8 cellular contexts compared by ENCODE assay signal in the genomic region with DNA sequence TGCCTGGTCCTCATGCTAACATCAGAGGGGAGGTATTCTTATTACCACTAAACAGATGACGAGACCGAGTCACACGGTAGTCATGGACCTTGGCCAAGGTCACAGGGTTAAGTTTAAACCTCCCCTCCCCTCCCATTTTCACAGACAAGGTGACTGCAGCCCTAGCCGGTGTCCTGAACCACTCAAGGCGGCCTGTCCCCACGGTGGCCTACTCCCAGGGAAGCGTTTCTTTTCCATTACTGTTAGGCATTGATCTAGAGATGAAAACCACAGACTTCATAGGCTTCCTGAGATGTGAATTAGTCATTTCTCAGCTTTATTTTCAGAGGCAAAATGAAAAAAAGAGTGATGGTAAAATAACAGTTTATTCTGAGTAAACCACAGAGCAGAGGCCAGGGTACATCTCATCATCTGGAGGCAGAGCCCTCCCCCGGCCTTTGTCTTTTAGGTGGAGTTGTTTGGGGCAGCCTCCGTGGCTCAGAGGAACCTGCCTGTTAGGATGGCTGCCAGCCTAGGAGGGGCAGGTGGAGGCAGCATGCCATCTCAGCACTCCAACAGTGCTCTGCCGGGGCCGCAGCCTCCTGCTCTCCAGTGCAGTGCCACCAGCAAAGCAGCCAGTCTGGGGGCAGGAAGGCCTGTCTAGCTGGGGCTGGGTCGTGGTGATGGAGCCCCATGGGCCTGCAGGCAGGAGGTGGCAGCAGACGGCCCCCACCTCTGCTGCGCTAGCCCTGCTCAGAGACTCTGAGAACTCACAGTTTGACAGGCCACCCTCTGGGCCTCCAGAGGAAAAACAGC.
A peak's percentile ranks its signal among the peaks of the same experiment; 100 is the strongest.
DNase-seq lines count a peak whose midpoint lies in the region; ATAC-seq and TF ChIP-seq lines count a peak whose summit lies in the region.

No MANE protein-coding gene starts in this region.

- peak overlapping the region; percentile 76 for H3K4me2 ChIP-seq in skeletal muscle satellite cell (ENCODE audit: low read length)

- H3K9me3 ChIP-seq in CD8-positive, alpha-beta T cell (ENCODE audit: low read length): no peaks in the 10 kb centered on the region
- H3K9me3 ChIP-seq in skeletal muscle satellite cell (replicated peaks; ENCODE audit: low read length): no peaks in the 10 kb centered on the region

- peak overlapping the region; percentile 64 for H3K27ac ChIP-seq in CD8-positive, alpha-beta T cell (ENCODE audit: low read depth, low read length)

- intact Hi-C loops in CD8-positive, alpha-beta T cell (cut with DNase I, micrococcal nuclease): loop anchor here (1.0 to 10.0 kb wide), 10 partner anchors 8 to 1456 kb away; partner anchors contain the start of gene RALGDS (in 1 of the 2)
- intact Hi-C loops in posterior vena cava (cut with DNase I): no loop called here

- ATAC-seq in CD8-positive, alpha-beta T cell: peak; percentile 74
- ATAC-seq in GM21825 (IDR thresholded peaks at IDR 0.05; ENCODE audit: unreplicated experiment): peak; percentile 31

- no peaks in the 10 kb centered on the region for H3K9me3 Mint-ChIP-seq in CD8-positive, alpha-beta T cell

- peak overlapping the region; percentile 99 for H3K27ac Mint-ChIP-seq in CD8-positive, alpha-beta T cell

- CTCF ChIA-PET in CD8-positive, alpha-beta T cell (lab: Charles Lee): interaction anchor here (0.9 to 1.9 kb wide), 6 partner anchors 9 to 72 kb away, joined by 3 to 7 read pairs (median 4); no protein-coding TSS in a partner anchor

- peaks cover 5% of the 10 kb centered on the region for H3K36me3 Mint-ChIP-seq in CD8-positive, alpha-beta T cell

- POLR2A ChIA-PET in CD8-positive, alpha-beta T cell (lab: Charles Lee): interaction anchor here (0.6 to 3.1 kb wide), 11 partner anchors 9 to 655 kb away, joined by 3 to 24 read pairs (median 4); no protein-coding TSS in a partner anchor

- H3K4me1 Mint-ChIP-seq in CD8-positive, alpha-beta T cell (ENCODE audit: low read depth): peaks cover 83% of the 10 kb centered on the region

- no peaks in the 10 kb centered on the region for H3K27me3 ChIP-seq in CD8-positive, alpha-beta T cell (ENCODE audit: insufficient read depth, low read length)
- H3K27me3 ChIP-seq in skeletal muscle satellite cell (ENCODE audit: control insufficient read depth, insufficient read depth, low read length): no peaks in the 10 kb centered on the region

- peaks cover 73% of the 10 kb centered on the region for H3K4me1 ChIP-seq in CD8-positive, alpha-beta T cell (ENCODE audit: insufficient read depth, low read length)
- H3K4me1 ChIP-seq in skeletal muscle satellite cell (ENCODE audit: control insufficient read depth, insufficient read depth, low read length): peaks cover 28% of the 10 kb centered on the region

- DNase-seq in CD8-positive, alpha-beta T cell: peak; percentile 41 to 85 (median 72)
- DNase-seq in NCI-H2196 treated with DMSO at 0.1 percent for 48 hours (lab: John Stamatoyannopoulos, UW; ENCODE audit: unreplicated experiment): peak; percentile 14
- DNase-seq in activated T-cell treated with anti-CD3 and anti-CD28 coated beads, Interleukin-2, amount 50 U/mL, for 48 hours: peak; percentile 85 to 86
- DNase-seq in fibroblast of villous mesenchyme (ENCODE audit: low read depth): peak; percentile 61
- no peak for DNase-seq in posterior vena cava (ENCODE audit: low spot score)
- no peak for DNase-seq in NCI-H748 (lab: John Stamatoyannopoulos, UW; ENCODE audit: unreplicated experiment)

- peak overlapping the region; percentile 63 for H3K4me3 Mint-ChIP-seq in CD8-positive, alpha-beta T cell

- H3K4me3 ChIP-seq in CD8-positive, alpha-beta T cell (ENCODE audit: low read depth, low read length): peak overlapping the region; percentile 29
- H3K4me3 ChIP-seq in fibroblast of villous mesenchyme (ENCODE audit: low read depth, low read length) (no peak overlapping the region), skeletal muscle satellite cell (ENCODE audit: low read length) (peak overlapping the region; percentile 24)

- H3K9ac ChIP-seq in skeletal muscle satellite cell (ENCODE audit: low read depth, low read length): peak overlapping the region; percentile 66

- no peaks in the 10 kb centered on the region for H3K36me3 ChIP-seq in CD8-positive, alpha-beta T cell (ENCODE audit: insufficient read depth, low read length)
- H3K36me3 ChIP-seq in skeletal muscle satellite cell (ENCODE audit: insufficient read depth, low read length): no peaks in the 10 kb centered on the region

- TF ChIP-seq CTCF in CD8-positive, alpha-beta T cell (IDR thresholded peaks at IDR 0.05): no peak
- no peak for TF ChIP-seq CTCF in fibroblast of villous mesenchyme (IDR thresholded peaks at IDR 0.05; ENCODE audit: insufficient read depth, low read depth, low read length)

- no peaks in the 10 kb centered on the region for H3K27me3 Mint-ChIP-seq in CD8-positive, alpha-beta T cell (ENCODE audit: low read depth)

Comparison
In these comparisons a context has a peak if more than half of its experiments do, and no peak if none do; other contexts are left out.
1. DNase-seq: peak in CD8-positive, alpha-beta T cell (7 of 7), NCI-H2196 treated with DMSO at 0.1 percent for 48 hours (single experiment), activated T-cell treated with anti-CD3 and anti-CD28 coated beads, Interleukin-2, amount 50 U/mL, for 48 hours (2 of 2) and fibroblast of villous mesenchyme (single experiment); none in posterior vena cava (single experiment) and NCI-H748 (single experiment).
2. intact Hi-C loops: an anchor here in CD8-positive, alpha-beta T cell (1.0 to 10.0 kb wide); none called in posterior vena cava.